ENCODE assay signal across 13 cellular contexts in genomic region chr1:75136158-75136815, GRCh38. TPM values are rescaled to one million over a fixed set of nuclear protein-coding genes. Genes with fewer than 3 reads are reported as not detected.
DNase-seq lines count a peak whose midpoint lies in the region; ATAC-seq and TF ChIP-seq lines count a peak whose summit lies in the region.
"Had no signal": no experiment of that assay in that cellular context is flagged by ENCODE, and none has a peak within 500 bp of the region (broad histone marks: within the 10 kb centered on the region; RNA-seq: fewer than 3 reads in every experiment).

No MANE protein-coding gene starts in this region.

- H3K4me3 ChIP-seq in iPS-18a (ENCODE audit: low read length) (peak overlapping the region; percentile 81), spleen (peak overlapping the region in 6 of 8 donors; percentile 6 to 63 (median 20))
- H3K4me3 ChIP-seq: ovary had no signal

- no peak overlapping the region for H3K27ac ChIP-seq in iPS-18a (ENCODE audit: low read length)
- no peak overlapping the region for H3K27ac ChIP-seq in spleen
- H3K27ac ChIP-seq: ovary had no signal

- peaks cover 90% of the 10 kb centered on the region for H3K27me3 ChIP-seq in iPS-18a (ENCODE audit: control insufficient read depth, insufficient read depth, low read length)
- H3K27me3 ChIP-seq in spleen (replicated peaks in 1 of 7), result peaks cover 7 to 98% (median 83%) of the 10 kb centered on the region in 7 donors

- H3K9me3 ChIP-seq in iPS-18a (ENCODE audit: control insufficient read depth, low read depth, low read length) (no peaks in the 10 kb centered on the region), spleen (peaks cover 0 to 4% (median 0%) of the 10 kb centered on the region in 8 donors)
- H3K9me3 ChIP-seq: ovary had no signal

- intact Hi-C loops in spleen (cut with DNase I; ENCODE audit: low total_unique reads), result no loop called here

- TF ChIP-seq POLR2A in spleen (IDR thresholded peaks at IDR 0.05), result no peak

- no peak overlapping the region for H3K9ac ChIP-seq in iPS-18a (ENCODE audit: low read length)

- H3K4me1 ChIP-seq in iPS-18a (ENCODE audit: control insufficient read depth, low read depth, low read length) (peaks cover 50% of the 10 kb centered on the region), spleen (peaks cover 0 to 30% (median 19%) of the 10 kb centered on the region in 6 donors)

- ATAC-seq in SK-N-SH treated with all-trans-retinoic acid at 6 μM for 48 hours (peak; percentile 75), HG03175 (IDR thresholded peaks at IDR 0.05; ENCODE audit: unreplicated experiment) (no peak), HG02678 (IDR thresholded peaks at IDR 0.05; ENCODE audit: unreplicated experiment) (no peak), HG03342 (IDR thresholded peaks at IDR 0.05; ENCODE audit: unreplicated experiment) (no peak)
- ATAC-seq: stimulated activated effector memory CD8-positive, alpha-beta T cell treated with anti-CD3 and anti-CD28 coated beads, Interleukin-12 subunit alpha, Interleukin-12 subunit beta, amount 100 ng/mL, for 72 hours had no signal

- H3K36me3 ChIP-seq in iPS-18a (ENCODE audit: control insufficient read depth, low read depth, low read length) (no peaks in the 10 kb centered on the region), spleen (no peaks in the 10 kb centered on the region)
- H3K36me3 ChIP-seq: ovary had no signal

- no peak for TF ChIP-seq CTCF in spleen (IDR thresholded peaks at IDR 0.05 in 8 of 11, conservative IDR thresholded peaks at IDR 0.05 in 3 of 11)

- peak; percentile 42 to 49 for DNase-seq in NCI-H524 (lab: John Stamatoyannopoulos, UW)
- DNase-seq in NCI-H524 treated with DMSO at 0.1 percent for 48 hours (lab: John Stamatoyannopoulos, UW), result no peak
- DNase-seq in spleen, result no peak
- DNase-seq: HFFc6, ovary, T-helper 1 cell had no signal

- 2 to 13% (median 4%) methylated on average over 44 to 64 of the region's 64 CpGs for WGBS in spleen, 5 donors

TF ChIP-seq in SK-N-SH treated with all-trans-retinoic acid at 6 μM for 48 hours, 23 proteins besides CTCF, POLR2A, EP300 and RAD21:
- TF ChIP-seq ZNF70 (CRISPR knock-in tag; IDR thresholded peaks at IDR 0.05), result no peak
- no peak for TF ChIP-seq CREB5 (CRISPR knock-in tag; IDR thresholded peaks at IDR 0.05; ENCODE audit: low read depth)
- TF ChIP-seq TSHZ2 (CRISPR knock-in tag; IDR thresholded peaks at IDR 0.05), result no peak
- no peak for TF ChIP-seq SNAI2 (CRISPR knock-in tag; IDR thresholded peaks at IDR 0.05)
- no peak for TF ChIP-seq CSDC2 (CRISPR knock-in tag; IDR thresholded peaks at IDR 0.05)
- no peak for TF ChIP-seq POU6F1 (CRISPR knock-in tag; IDR thresholded peaks at IDR 0.05; ENCODE audit: borderline replicate concordance, low read depth)

RNA-seq across cellular contexts. Expression of gene LHX8, which starts 2.1 kb away (rescaled TPM):
- total RNA-seq in spleen, result not detected
- polyA plus RNA-seq in spleen, result not detected
- total RNA-seq: activated T-helper 1 cell treated with anti-CD3 and anti-CD28 coated beads, Interleukin-12 subunit alpha, Interleukin-12 subunit beta, Interleukin-2, Interleukin-4 antibody, amounts not matched to agents 30 ng/mL and 10 ng/mL and 1 ng/mL, durations not matched to agents 14 hours and 24 hours and 36 hours; HFFc6; ovary had no signal

Comparison
In these comparisons a context has a peak if more than half of its experiments do, and no peak if none do; other contexts are left out.
1. DNase-seq: peak in NCI-H524 (2 of 2); none in NCI-H524 treated with DMSO at 0.1 percent for 48 hours (single experiment) and spleen (single experiment).